ENCODE assay signal across 8 cellular contexts in genomic region chr2:158191076-158191566, GRCh38.
DNase-seq lines count a peak whose midpoint lies in the region; ATAC-seq lines count a peak whose summit lies in the region.

No MANE protein-coding gene starts in this region.

- peak; percentile 7 for DNase-seq in activated naive CD8-positive, alpha-beta T cell treated with anti-CD3 and anti-CD28 coated beads, Interleukin-2, amount 50 U/mL, for 16 hours (ENCODE audit: low read depth, low spot score)
- DNase-seq in renal cortical epithelial cell (ENCODE audit: low read depth), result peak; percentile 98
- no peak for DNase-seq in NCI-H82 treated with DMSO at 0.1 percent for 48 hours (lab: John Stamatoyannopoulos, UW; ENCODE audit: unreplicated experiment)
- no peak for DNase-seq in cortex of kidney (lab: John Stamatoyannopoulos, UW)
- no peak for DNase-seq in GOT3 (lab: John Stamatoyannopoulos, UW)

- H3K4me3 ChIP-seq in GM08714 (ENCODE audit: low read length), result peak overlapping the region; percentile 61; the same call in 1 of the 2 replicates

- ATAC-seq in GM21390 (IDR thresholded peaks at IDR 0.05; ENCODE audit: unreplicated experiment) (peak; percentile 81), HG03571 (IDR thresholded peaks at IDR 0.05; ENCODE audit: unreplicated experiment) (peak; percentile 86)

Comparison
In these comparisons a context has a peak if more than half of its experiments do, and no peak if none do; other contexts are left out.
1. DNase-seq: peak in activated naive CD8-positive, alpha-beta T cell treated with anti-CD3 and anti-CD28 coated beads, Interleukin-2, amount 50 U/mL, for 16 hours (single experiment) and renal cortical epithelial cell (single experiment); none in NCI-H82 treated with DMSO at 0.1 percent for 48 hours (single experiment), cortex of kidney (single experiment) and GOT3 (single experiment).